10 cellular contexts compared by ENCODE assay signal in the genomic region with DNA sequence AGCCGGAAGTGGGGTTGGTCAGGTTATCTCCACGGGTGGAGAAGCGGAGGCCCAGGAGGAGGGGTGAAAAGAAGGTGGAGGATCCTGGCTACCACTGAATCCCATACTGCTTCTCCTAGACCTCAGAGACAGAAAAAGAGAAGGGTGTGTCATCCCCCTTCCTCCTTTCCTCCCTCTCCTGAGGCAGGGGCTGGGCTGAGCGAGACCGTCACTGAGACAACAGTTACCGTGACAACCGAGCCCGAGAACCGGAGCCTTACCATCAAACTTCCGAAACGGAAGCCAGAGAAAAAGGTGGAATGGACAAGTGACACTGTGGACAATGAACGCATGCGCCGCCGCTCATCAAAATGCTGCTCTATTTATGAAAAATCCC. TPM values are rescaled to one million over a fixed set of nuclear protein-coding genes. Genes with fewer than 3 reads are reported as not detected.
DNase-seq lines count a peak whose midpoint lies in the region; ATAC-seq, FAIRE-seq and TF ChIP-seq lines count a peak whose summit lies in the region.
"Had no signal": no experiment of that assay in that cellular context is flagged by ENCODE, and none has a peak within 500 bp of the region (broad histone marks: within the 10 kb centered on the region; RNA-seq: fewer than 3 reads in every experiment).

No MANE protein-coding gene starts in this region.

- no peak overlapping the region for H3K4me3 Mint-ChIP-seq in astrocyte (ENCODE audit: unreplicated experiment)

- no peaks in the 10 kb centered on the region for H3K79me1 ChIP-seq in neuronal stem cell (ENCODE audit: low read depth, low read length)

- no peaks in the 10 kb centered on the region for H3K9me3 Mint-ChIP-seq in astrocyte (ENCODE audit: unreplicated experiment)

- H4K20me1 ChIP-seq in astrocyte (ENCODE audit: insufficient read depth, low read length), result no peaks in the 10 kb centered on the region

- H3K4me1 Mint-ChIP-seq in astrocyte (ENCODE audit: low read depth, unreplicated experiment), result no peaks in the 10 kb centered on the region

- H3K36me3 ChIP-seq in astrocyte (ENCODE audit: insufficient read depth, low read length), result no peaks in the 10 kb centered on the region
- H3K36me3 ChIP-seq in neuronal stem cell (replicated peaks in 1 of 2; ENCODE audit: control insufficient read depth in 2 of 2, insufficient read depth in 2 of 2, low read length in 2 of 2), result no peaks in the 10 kb centered on the region
- H3K36me3 ChIP-seq: tibial artery had no signal

- H3K4me3 ChIP-seq in astrocyte (ENCODE audit: insufficient read depth, low read depth, low read length) (no peak overlapping the region), neuronal stem cell (ENCODE audit: low read length in 2 of 2) (peak overlapping the region in 1 of 2 donors; percentile 12)
- H3K4me3 ChIP-seq: tibial artery had no signal

- H3K23ac ChIP-seq in neuronal stem cell (ENCODE audit: low read depth, low read length, poor library complexity), result no peak overlapping the region

- H3K9me3 ChIP-seq in astrocyte (ENCODE audit: insufficient read depth, low read depth, low read length) (no peaks in the 10 kb centered on the region), neuronal stem cell (replicated peaks in 1 of 2; ENCODE audit: control insufficient read depth in 2 of 2, insufficient read depth in 1 of 2, low read depth in 1 of 2, low read length in 2 of 2) (no peaks in the 10 kb centered on the region)
- H3K9me3 ChIP-seq: tibial artery had no signal

- DNase-seq in ELF-1 (ENCODE audit: low read depth, low spot score), result peak; percentile 47
- peak; percentile 87 for DNase-seq in NCI-H748 (lab: John Stamatoyannopoulos, UW; ENCODE audit: unreplicated experiment)
- DNase-seq in astrocyte (ENCODE audit: low read depth), result peak; percentile 6
- peak; percentile 17 for DNase-seq in neuronal stem cell (ENCODE audit: low spot score)
- DNase-seq in NCI-H510A treated with DMSO at 0.1 percent for 48 hours (lab: John Stamatoyannopoulos, UW), result no peak
- DNase-seq in GM10248 (ENCODE audit: extremely low spot score), result no peak
- no peak for DNase-seq in AG20443 (ENCODE audit: low spot score)
- DNase-seq: tibial artery had no signal

- TF ChIP-seq CTCF in astrocyte (IDR thresholded peaks at IDR 0.05; ENCODE audit: insufficient read depth, low read depth, low read length) (no peak), GM10248 (IDR thresholded peaks at IDR 0.05; ENCODE audit: control extremely low read depth, extremely low read depth, low read depth, missing control alignments) (no peak)

- no peak overlapping the region for H2BK120ac ChIP-seq in neuronal stem cell (ENCODE audit: low read depth, low read length)

- H3K18ac ChIP-seq in neuronal stem cell (ENCODE audit: low read length), result no peak overlapping the region

- H3K14ac ChIP-seq in neuronal stem cell (ENCODE audit: low read length), result no peak overlapping the region

- no peak overlapping the region for H3K4ac ChIP-seq in neuronal stem cell (ENCODE audit: low read length)

- no peak overlapping the region for H3K27ac Mint-ChIP-seq in astrocyte (ENCODE audit: unreplicated experiment)

- no peak overlapping the region for H2BK12ac ChIP-seq in neuronal stem cell (ENCODE audit: low read length)

- no peak overlapping the region for H2BK5ac ChIP-seq in neuronal stem cell (ENCODE audit: low read length)

- peaks cover 2% of the 10 kb centered on the region for H3K4me1 ChIP-seq in astrocyte (ENCODE audit: insufficient read depth, low read length)
- H3K4me1 ChIP-seq in neuronal stem cell (ENCODE audit: control insufficient read depth in 2 of 2, insufficient read depth in 1 of 2, low read depth in 1 of 2, low read length in 2 of 2), result peaks cover 1 to 16% of the 10 kb centered on the region in 2 donors
- H3K4me1 ChIP-seq: tibial artery had no signal

- no CpG with 5 or more reads among the region's 15 CpGs for WGBS in neuronal stem cell (ENCODE audit: extremely low coverage in 2 of 2, insufficient read length in 2 of 2, insufficient replicate concordance in 1 of 2), 2 donors

- H3K4me2 ChIP-seq in astrocyte (ENCODE audit: low read length) (peak overlapping the region; percentile 78), neuronal stem cell (ENCODE audit: insufficient read depth, low read length, poor library complexity, severe bottlenecking) (no peak overlapping the region)

- no peak overlapping the region for H4K91ac ChIP-seq in neuronal stem cell (ENCODE audit: low read depth, low read length, poor library complexity)

- peaks cover 5% of the 10 kb centered on the region for H3K27me3 Mint-ChIP-seq in astrocyte (ENCODE audit: low read depth, unreplicated experiment)

- H3K27me3 ChIP-seq in astrocyte (ENCODE audit: insufficient read depth, low read length) (peaks cover 8% of the 10 kb centered on the region), neuronal stem cell (ENCODE audit: control insufficient read depth in 3 of 3, insufficient read depth in 3 of 3, low read depth in 1 of 3, low read length in 3 of 3) (peaks cover 0 to 2% (median 0%) of the 10 kb centered on the region in 3 experiments)

- H3K79me2 ChIP-seq in astrocyte (ENCODE audit: insufficient read depth, low read length), result no peaks in the 10 kb centered on the region

- ATAC-seq in HG03378 (IDR thresholded peaks at IDR 0.05; ENCODE audit: unreplicated experiment), result no peak

- no peaks in the 10 kb centered on the region for H3K36me3 Mint-ChIP-seq in astrocyte (ENCODE audit: low read depth, unreplicated experiment)

- no peak overlapping the region for H2AK5ac ChIP-seq in neuronal stem cell (ENCODE audit: low read depth, low read length)

- H2AFZ ChIP-seq in astrocyte (ENCODE audit: low read depth, low read length) (peak overlapping the region; percentile 71), neuronal stem cell (ENCODE audit: low read length) (peak overlapping the region; percentile 88)

- H3K9ac ChIP-seq in astrocyte (ENCODE audit: low read length), result no peak overlapping the region
- no peak overlapping the region for H3K9ac ChIP-seq in neuronal stem cell (ENCODE audit: low read depth, low read length, poor library complexity)

- POLR2A ChIA-PET in GM10248 (lab: Yijun Ruan, JAX), result no interaction called here

- CTCF ChIA-PET in GM10248 (lab: Yijun Ruan, JAX), result no interaction called here

- H2BK15ac ChIP-seq in neuronal stem cell (ENCODE audit: low read length), result no peak overlapping the region

- H3K27ac ChIP-seq in astrocyte (ENCODE audit: low read depth, low read length) (no peak overlapping the region), neuronal stem cell (replicated peaks; ENCODE audit: low read length) (no peak overlapping the region)
- H3K27ac ChIP-seq: tibial artery had no signal

- H4K8ac ChIP-seq in neuronal stem cell (ENCODE audit: low read depth, low read length), result no peak overlapping the region

- no peak for FAIRE-seq in astrocyte (lab: Jason Lieb, UNC)
- FAIRE-seq: bronchial epithelial cell had no signal

RNA-seq across cellular contexts. Expression of a gene that starts 42.1 kb away (rescaled TPM):
- 6.0 and 6.3 TPM in 2 replicates for total RNA-seq in astrocyte
- 2.2 TPM for polyA plus RNA-seq in neuronal stem cell (2013, experiment 1 of 2)
- 2.1 TPM for polyA plus RNA-seq in neuronal stem cell (2013, experiment 2 of 2)

Comparison
In these comparisons a context has a peak if more than half of its experiments do, and no peak if none do; other contexts are left out.
1. DNase-seq: peak in ELF-1 (single experiment), NCI-H748 (single experiment), astrocyte (single experiment) and neuronal stem cell (single experiment); none in NCI-H510A treated with DMSO at 0.1 percent for 48 hours (single experiment), GM10248 (single experiment) and AG20443 (single experiment).